In the genomic region with DNA sequence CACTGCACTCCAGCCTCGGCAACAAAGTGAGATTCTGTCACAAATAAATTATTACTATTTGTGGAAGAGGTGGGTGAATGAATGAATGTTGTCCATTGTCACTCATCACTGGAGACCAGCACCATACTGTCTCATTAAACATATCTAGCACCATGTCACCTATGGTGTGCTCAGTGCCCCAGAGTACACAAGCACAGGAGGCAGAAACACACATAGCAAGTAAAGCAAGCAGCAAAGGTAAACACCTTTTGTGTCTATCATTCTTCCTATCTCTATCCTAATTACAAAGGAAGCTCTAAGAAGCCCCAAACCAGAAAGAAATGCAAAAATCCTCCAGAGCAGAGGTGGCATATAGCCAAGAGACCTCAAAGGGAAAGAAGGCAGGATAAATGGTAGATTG, we compare ENCODE assay signal across 16 cellular contexts. TPM values are rescaled to one million over a fixed set of nuclear protein-coding genes. Genes with fewer than 3 reads are reported as not detected.
DNase-seq lines count a peak whose midpoint lies in the region; ATAC-seq and TF ChIP-seq lines count a peak whose summit lies in the region.
"Had no signal": no experiment of that assay in that cellular context is flagged by ENCODE, and none has a peak within 500 bp of the region (broad histone marks: within the 10 kb centered on the region; RNA-seq: fewer than 3 reads in every experiment).

No MANE protein-coding gene starts in this region.

- H3K36me3 Mint-ChIP-seq in CD8-positive, alpha-beta T cell = peaks cover 10% of the 10 kb centered on the region
- peaks cover 11% of the 10 kb centered on the region for H3K36me3 Mint-ChIP-seq in activated T-helper 1 cell treated with anti-CD3 and anti-CD28 coated beads, Interleukin-12 subunit alpha, Interleukin-12 subunit beta, Interleukin-2, Interleukin-4 antibody, amounts not matched to agents 30 ng/mL and 10 ng/mL and 1 ng/mL, durations not matched to agents 14 hours and 24 hours and 36 hours (ENCODE audit: low read depth)
- H3K36me3 Mint-ChIP-seq in naive thymus-derived CD4-positive, alpha-beta T cell = peaks cover 0 to 10% (median 0%) of the 10 kb centered on the region in 5 donors

- ATAC-seq in CD8-positive, alpha-beta T cell = no peak
- no peak for ATAC-seq in naive thymus-derived CD4-positive, alpha-beta T cell
- no peak for ATAC-seq in GM19324 (IDR thresholded peaks at IDR 0.05; ENCODE audit: low FRiP score, unreplicated experiment)

- peaks cover 72% of the 10 kb centered on the region for H3K4me1 Mint-ChIP-seq in CD8-positive, alpha-beta T cell (ENCODE audit: low read depth)
- H3K4me1 Mint-ChIP-seq in activated T-helper 1 cell treated with anti-CD3 and anti-CD28 coated beads, Interleukin-12 subunit alpha, Interleukin-12 subunit beta, Interleukin-2, Interleukin-4 antibody, amounts not matched to agents 30 ng/mL and 10 ng/mL and 1 ng/mL, durations not matched to agents 14 hours and 24 hours and 36 hours (ENCODE audit: low read depth) = peaks cover 67% of the 10 kb centered on the region
- peaks cover 49 to 81% (median 70%) of the 10 kb centered on the region in 7 donors for H3K4me1 Mint-ChIP-seq in naive thymus-derived CD4-positive, alpha-beta T cell

- H3K27me3 Mint-ChIP-seq in CD8-positive, alpha-beta T cell (ENCODE audit: low read depth) = no peaks in the 10 kb centered on the region
- no peaks in the 10 kb centered on the region for H3K27me3 Mint-ChIP-seq in activated T-helper 1 cell treated with anti-CD3 and anti-CD28 coated beads, Interleukin-12 subunit alpha, Interleukin-12 subunit beta, Interleukin-2, Interleukin-4 antibody, amounts not matched to agents 30 ng/mL and 10 ng/mL and 1 ng/mL, durations not matched to agents 14 hours and 24 hours and 36 hours (ENCODE audit: insufficient read depth)
- H3K27me3 Mint-ChIP-seq in naive thymus-derived CD4-positive, alpha-beta T cell = no peaks in the 10 kb centered on the region

- DNase-seq in NCI-H146 (lab: John Stamatoyannopoulos, UW) (peak; percentile 22), NCI-H146 treated with DMSO at 0.1 percent for 48 hours (lab: John Stamatoyannopoulos, UW; ENCODE audit: unreplicated experiment) (no peak), BE2C (no peak), KBM-7 (no peak)
- DNase-seq in CD8-positive, alpha-beta T cell = no peak
- no peak for DNase-seq in activated T-helper 1 cell treated with anti-CD3 and anti-CD28 coated beads, Interleukin-12 subunit alpha, Interleukin-12 subunit beta, Interleukin-2, Interleukin-4 antibody, amounts not matched to agents 30 ng/mL and 10 ng/mL and 1 ng/mL, durations not matched to agents 14 hours and 24 hours and 36 hours (ENCODE audit: low spot score)
- no peak for DNase-seq in naive thymus-derived CD4-positive, alpha-beta T cell
- DNase-seq: 8988T, Caco-2, GOT3, NCI-H1092, NCI-H1694 had no signal

- TF ChIP-seq CTCF in CD8-positive, alpha-beta T cell (IDR thresholded peaks at IDR 0.05) = no peak
- no peak for TF ChIP-seq CTCF in BE2C (IDR thresholded peaks at IDR 0.05; ENCODE audit: low read depth, low read length)

- peaks cover 27% of the 10 kb centered on the region for H3K4me1 ChIP-seq in CD8-positive, alpha-beta T cell (ENCODE audit: insufficient read depth, low read length)
- peaks cover 22 to 23% of the 10 kb centered on the region in 2 donors for H3K4me1 ChIP-seq in naive thymus-derived CD4-positive, alpha-beta T cell (ENCODE audit: control insufficient read depth in 2 of 2, insufficient read depth in 2 of 2, low read length in 2 of 2)
- H3K4me1 ChIP-seq in BE2C = no peaks in the 10 kb centered on the region; the same call in 1 of the 2 replicates
- H3K4me1 ChIP-seq: SJSA1 had no signal

- no peaks in the 10 kb centered on the region for H3K27me3 ChIP-seq in CD8-positive, alpha-beta T cell (ENCODE audit: insufficient read depth, low read length)
- no peaks in the 10 kb centered on the region for H3K27me3 ChIP-seq in naive thymus-derived CD4-positive, alpha-beta T cell (ENCODE audit: control insufficient read depth in 2 of 2, insufficient read depth in 2 of 2, low read length in 2 of 2)
- no peaks in the 10 kb centered on the region for H3K27me3 ChIP-seq in BE2C
- H3K27me3 ChIP-seq: BLaER1, SJSA1 had no signal

- H3K4me3 ChIP-seq in CD8-positive, alpha-beta T cell (ENCODE audit: low read depth, low read length) = no peak overlapping the region
- no peak overlapping the region for H3K4me3 ChIP-seq in naive thymus-derived CD4-positive, alpha-beta T cell (ENCODE audit: low read length)
- H3K4me3 ChIP-seq in BE2C (ENCODE audit: low read depth, low read length) = no peak overlapping the region
- H3K4me3 ChIP-seq: BLaER1, SJSA1 had no signal

- H3K27ac ChIP-seq in CD8-positive, alpha-beta T cell (ENCODE audit: low read depth, low read length) = no peak overlapping the region
- H3K27ac ChIP-seq in naive thymus-derived CD4-positive, alpha-beta T cell (ENCODE audit: low read depth, low read length) = no peak overlapping the region
- H3K27ac ChIP-seq: BLaER1, KMS-11, SJSA1 had no signal

- H3K27ac Mint-ChIP-seq in CD8-positive, alpha-beta T cell = peak overlapping the region; percentile 32
- H3K27ac Mint-ChIP-seq in activated T-helper 1 cell treated with anti-CD3 and anti-CD28 coated beads, Interleukin-12 subunit alpha, Interleukin-12 subunit beta, Interleukin-2, Interleukin-4 antibody, amounts not matched to agents 30 ng/mL and 10 ng/mL and 1 ng/mL, durations not matched to agents 14 hours and 24 hours and 36 hours = peak overlapping the region; percentile 7
- peak overlapping the region in 8 of 9 donors; percentile 4 to 84 (median 44) for H3K27ac Mint-ChIP-seq in naive thymus-derived CD4-positive, alpha-beta T cell

- intact Hi-C loops in CD8-positive, alpha-beta T cell (cut with DNase I, micrococcal nuclease) = no loop called here
- intact Hi-C loops in activated T-helper 1 cell treated with anti-CD3 and anti-CD28 coated beads, Interleukin-12 subunit alpha, Interleukin-12 subunit beta, Interleukin-2, Interleukin-4 antibody, amounts not matched to agents 30 ng/mL and 10 ng/mL and 1 ng/mL, durations not matched to agents 14 hours and 24 hours and 36 hours (cut with micrococcal nuclease) = no loop called here
- intact Hi-C loops in naive thymus-derived CD4-positive, alpha-beta T cell (cut with micrococcal nuclease) = no loop called here

- CTCF ChIA-PET in CD8-positive, alpha-beta T cell (lab: Charles Lee) = no interaction called here
- CTCF ChIA-PET in naive thymus-derived CD4-positive, alpha-beta T cell (lab: Charles Lee) = interaction anchor here (0.9 kb wide), 2 partner anchors 22 to 91 kb away, joined by 4 to 5 read pairs; no protein-coding TSS in a partner anchor

- H3K9me3 Mint-ChIP-seq in CD8-positive, alpha-beta T cell = no peaks in the 10 kb centered on the region
- H3K9me3 Mint-ChIP-seq in activated T-helper 1 cell treated with anti-CD3 and anti-CD28 coated beads, Interleukin-12 subunit alpha, Interleukin-12 subunit beta, Interleukin-2, Interleukin-4 antibody, amounts not matched to agents 30 ng/mL and 10 ng/mL and 1 ng/mL, durations not matched to agents 14 hours and 24 hours and 36 hours = no peaks in the 10 kb centered on the region
- H3K9me3 Mint-ChIP-seq in naive thymus-derived CD4-positive, alpha-beta T cell = no peaks in the 10 kb centered on the region

- H3K36me3 ChIP-seq in CD8-positive, alpha-beta T cell (ENCODE audit: insufficient read depth, low read length) = peaks cover 2% of the 10 kb centered on the region
- H3K36me3 ChIP-seq in naive thymus-derived CD4-positive, alpha-beta T cell (ENCODE audit: control insufficient read depth in 2 of 3, insufficient read depth in 3 of 3, low read length in 3 of 3) = peaks cover 0 to 5% (median 0%) of the 10 kb centered on the region in 3 experiments
- peaks cover 10% of the 10 kb centered on the region for H3K36me3 ChIP-seq in BE2C
- H3K36me3 ChIP-seq: SJSA1 had no signal

- H3K9me3 ChIP-seq in CD8-positive, alpha-beta T cell (ENCODE audit: low read length) = no peaks in the 10 kb centered on the region
- H3K9me3 ChIP-seq in naive thymus-derived CD4-positive, alpha-beta T cell (ENCODE audit: control insufficient read depth in 2 of 3, low read length in 3 of 3) = no peaks in the 10 kb centered on the region
- H3K9me3 ChIP-seq in BE2C = no peaks in the 10 kb centered on the region
- H3K9me3 ChIP-seq: BLaER1, Caco-2, SJSA1 had no signal

- H3K4me3 Mint-ChIP-seq in CD8-positive, alpha-beta T cell = no peak overlapping the region
- no peak overlapping the region for H3K4me3 Mint-ChIP-seq in activated T-helper 1 cell treated with anti-CD3 and anti-CD28 coated beads, Interleukin-12 subunit alpha, Interleukin-12 subunit beta, Interleukin-2, Interleukin-4 antibody, amounts not matched to agents 30 ng/mL and 10 ng/mL and 1 ng/mL, durations not matched to agents 14 hours and 24 hours and 36 hours
- H3K4me3 Mint-ChIP-seq in naive thymus-derived CD4-positive, alpha-beta T cell = peak overlapping the region in 6 of 10 donors; percentile 6 to 41 (median 30)

- POLR2A ChIA-PET in CD8-positive, alpha-beta T cell (lab: Charles Lee) = no interaction called here
- POLR2A ChIA-PET in naive thymus-derived CD4-positive, alpha-beta T cell (lab: Charles Lee) = no interaction called here

- in situ Hi-C loops in KBM-7 (cut with MboI; ENCODE audit: low pct_unique_long_range_greater_than_20kb, low sequenced_read_pairs) = no loop called here

RNA-seq across cellular contexts. Expression of gene ERO1A, which starts 9.2 kb away (rescaled TPM):
- total RNA-seq in CD8-positive, alpha-beta T cell = 10 to 100 TPM; 55.3 to 55.4 TPM
- total RNA-seq in activated T-helper 1 cell treated with anti-CD3 and anti-CD28 coated beads, Interleukin-12 subunit alpha, Interleukin-12 subunit beta, Interleukin-2, Interleukin-4 antibody, amounts not matched to agents 30 ng/mL and 10 ng/mL and 1 ng/mL, durations not matched to agents 14 hours and 24 hours and 36 hours = 144 and 158 TPM in 2 replicates
- total RNA-seq in naive thymus-derived CD4-positive, alpha-beta T cell = 100 to 1,000 TPM in 1 of 5 experiments, 10 to 100 TPM in 4; 65.3 to 201 (median 68.7) TPM
- polyA plus RNA-seq in naive thymus-derived CD4-positive, alpha-beta T cell = 10 to 100 TPM; 32.1 to 33.8 TPM
- 19.0 TPM for polyA plus RNA-seq in BE2C (2012; ENCODE audit: insufficient read depth, insufficient read length, low read depth)

RNA-seq across cellular contexts. Expression of gene PSMC6, which starts 20.8 kb away (rescaled TPM):
- total RNA-seq in CD8-positive, alpha-beta T cell = 100 to 1,000 TPM; 108 to 122 TPM
- total RNA-seq in activated T-helper 1 cell treated with anti-CD3 and anti-CD28 coated beads, Interleukin-12 subunit alpha, Interleukin-12 subunit beta, Interleukin-2, Interleukin-4 antibody, amounts not matched to agents 30 ng/mL and 10 ng/mL and 1 ng/mL, durations not matched to agents 14 hours and 24 hours and 36 hours = 130 and 132 TPM in 2 replicates
- total RNA-seq in naive thymus-derived CD4-positive, alpha-beta T cell = 100 to 1,000 TPM in 1 of 5 experiments, 10 to 100 TPM in 4; 84.8 to 131 (median 95.9) TPM
- polyA plus RNA-seq in naive thymus-derived CD4-positive, alpha-beta T cell = 10 to 100 TPM; 63.8 to 64.4 TPM
- 76.2 TPM for polyA plus RNA-seq in BE2C (2012; ENCODE audit: insufficient read depth, insufficient read length, low read depth)

RNA-seq across cellular contexts. Expression of gene STYX, which starts 43.8 kb away (rescaled TPM):
- 10 to 100 TPM; 15.9 to 16.6 TPM for total RNA-seq in CD8-positive, alpha-beta T cell
- total RNA-seq in activated T-helper 1 cell treated with anti-CD3 and anti-CD28 coated beads, Interleukin-12 subunit alpha, Interleukin-12 subunit beta, Interleukin-2, Interleukin-4 antibody, amounts not matched to agents 30 ng/mL and 10 ng/mL and 1 ng/mL, durations not matched to agents 14 hours and 24 hours and 36 hours = 18.7 and 21.3 TPM in 2 replicates
- total RNA-seq in naive thymus-derived CD4-positive, alpha-beta T cell = 10 to 100 TPM; 23.9 to 45.3 (median 29.2) TPM
- 10 to 100 TPM; 17.2 to 42.8 TPM for polyA plus RNA-seq in naive thymus-derived CD4-positive, alpha-beta T cell
- polyA plus RNA-seq in BE2C (2012; ENCODE audit: insufficient read depth, insufficient read length, low read depth) = 1.8 TPM

Comparison
In these comparisons a context has a peak if more than half of its experiments do, and no peak if none do; other contexts are left out.
1. H3K4me3 Mint-ChIP-seq: peak in naive thymus-derived CD4-positive, alpha-beta T cell (6 of 10); none in CD8-positive, alpha-beta T cell (single experiment) and activated T-helper 1 cell treated with anti-CD3 and anti-CD28 coated beads, Interleukin-12 subunit alpha, Interleukin-12 subunit beta, Interleukin-2, Interleukin-4 antibody, amounts not matched to agents 30 ng/mL and 10 ng/mL and 1 ng/mL, durations not matched to agents 14 hours and 24 hours and 36 hours (single experiment).
2. Peak in every context shown above with its lines, with median percentiles within 50 percentile points of each other: H3K27ac Mint-ChIP-seq.